ENCODE assay signal across 25 cellular contexts in genomic region chr7:1419310-1419634, GRCh38.
"Had no signal": no experiment of that assay in that cellular context is flagged by ENCODE, and none has a peak within 500 bp of the region (broad histone marks: within the 10 kb centered on the region; RNA-seq: fewer than 3 reads in every experiment).

No MANE protein-coding gene starts in this region.

- H3K4me1 ChIP-seq: foreskin keratinocyte, gastroesophageal sphincter, left lung, psoas muscle, sigmoid colon, testis, tibial artery had no signal

- H3K36me3 Mint-ChIP-seq: mesothelial cell of epicardium; stimulated activated memory B cell treated with anti-CD40 and anti-IgM and Interleukin-4, amounts not matched to agents 10 μg/mL and 1 μg/mL and 100 μg/mL, for 72 hours; type B pancreatic cell had no signal

- DNase-seq: dorsolateral prefrontal cortex; effector CD4-positive, alpha-beta T cell; heart left ventricle; left cardiac atrium; left lung; mucosa of descending colon; naive B cell; nephron progenitor cell; occipital lobe; psoas muscle; sigmoid colon; stimulated activated CD4-positive, alpha-beta T cell treated with anti-CD3 and anti-CD28 coated beads, Interleukin-4, amount 100 ng/mL, for 4 hours; stimulated activated naive CD8-positive, alpha-beta T cell treated with anti-CD3 and anti-CD28 coated beads, Interleukin-15, Interleukin-2, amounts not matched to agents 100 U/mL and 50 U/mL, for 24 hours; testis; tibial artery had no signal

- H3K36me3 ChIP-seq: gastroesophageal sphincter, heart left ventricle, left lung, ovary, sigmoid colon, tibial artery had no signal

- H3K4me3 Mint-ChIP-seq: endodermal cell; mesothelial cell of epicardium; naive B cell; nephron progenitor cell; stimulated activated memory B cell treated with anti-CD40 and anti-IgM and Interleukin-4, amounts not matched to agents 10 μg/mL and 1 μg/mL and 100 μg/mL, for 72 hours; type B pancreatic cell had no signal

- FAIRE-seq: colon had no signal

- H3K4me1 Mint-ChIP-seq: endodermal cell had no signal

- H3K9me3 Mint-ChIP-seq: endodermal cell, mesothelial cell of epicardium, type B pancreatic cell had no signal

- H3K4me3 ChIP-seq: dorsolateral prefrontal cortex, gastroesophageal sphincter, heart left ventricle, hepatocyte, left lung, mucosa of descending colon, ovary, psoas muscle, sigmoid colon, testis, tibial artery had no signal

- H3K27ac ChIP-seq: dorsolateral prefrontal cortex, epithelial cell of prostate, foreskin keratinocyte, gastroesophageal sphincter, heart left ventricle, hepatocyte, left lung, ovary, psoas muscle, sigmoid colon, testis, tibial artery had no signal

- H3K9me3 ChIP-seq: gastroesophageal sphincter, heart left ventricle, left lung, mucosa of descending colon, ovary, psoas muscle, sigmoid colon, testis, tibial artery had no signal

- H3K27ac Mint-ChIP-seq: endodermal cell; mesothelial cell of epicardium; naive B cell; nephron progenitor cell; stimulated activated memory B cell treated with anti-CD40 and anti-IgM and Interleukin-4, amounts not matched to agents 10 μg/mL and 1 μg/mL and 100 μg/mL, for 72 hours; type B pancreatic cell had no signal

- H3K27me3 ChIP-seq: ovary, testis had no signal
